8 cellular contexts compared by ENCODE assay signal in genomic region chr22:36481393-36482168, GRCh38. TPM values are rescaled to one million over a fixed set of nuclear protein-coding genes. Genes with fewer than 3 reads are reported as not detected.
DNase-seq lines count a peak whose midpoint lies in the region; ATAC-seq, FAIRE-seq and TF ChIP-seq lines count a peak whose summit lies in the region.

TSS of gene TXN2 (minus strand) at chr22:36481640. CDS start at chr22:36480837, 803 bp downstream.

- H3K9me1 ChIP-seq in IMR-90 (ENCODE audit: insufficient read depth, low read length) (peaks cover 7% of the 10 kb centered on the region), endothelial cell of umbilical vein (replicated peaks; ENCODE audit: control insufficient read depth, extremely low read depth, insufficient read depth, low read length) (no peaks in the 10 kb centered on the region)

- peak; percentile 95 for FAIRE-seq in endothelial cell of umbilical vein (lab: Jason Lieb, UNC)

- H3K27me3 ChIP-seq in IMR-90 (ENCODE audit: control insufficient read depth, insufficient read depth, low read length) (no peaks in the 10 kb centered on the region), endothelial cell of umbilical vein (ENCODE audit: control insufficient read depth in 2 of 2, insufficient read depth in 2 of 2, low read length in 2 of 2) (no peaks in the 10 kb centered on the region), mononuclear cell (ENCODE audit: insufficient read depth, low read length) (no peaks in the 10 kb centered on the region)

- H3K4me1 ChIP-seq in IMR-90 (ENCODE audit: control insufficient read depth, insufficient read depth, low read length): peaks cover 3% of the 10 kb centered on the region
- H3K4me1 ChIP-seq in endothelial cell of umbilical vein (ENCODE audit: control insufficient read depth, extremely low read depth, insufficient read depth, low read length): peaks cover 8% of the 10 kb centered on the region
- peaks cover 15% of the 10 kb centered on the region for H3K4me1 ChIP-seq in mononuclear cell (ENCODE audit: insufficient read depth, low read length)

- H3K4me2 ChIP-seq in IMR-90 (ENCODE audit: low read depth, low read length): peak within 1 kb of the TSS; percentile 96
- H3K4me2 ChIP-seq in endothelial cell of umbilical vein (ENCODE audit: insufficient read depth, low read length): peak within 1 kb of the TSS; percentile 75

- H3K23ac ChIP-seq in IMR-90 (ENCODE audit: low read depth, low read length): peak within 1 kb of the TSS; percentile 98

- dilution Hi-C loops in IMR-90 (cut with HindIII; ENCODE audit: low sequenced_read_pairs, unreplicated experiment): no loop called here
- dilution Hi-C loops in endothelial cell of umbilical vein (cut with MboI; ENCODE audit: extremely low pct_ligation_motif_present, low sequenced_read_pairs): no loop called here

- 0% methylated on average over 15 of the region's 62 CpGs; no CpG with 5 or more reads in 1 of the 2 experiments for WGBS in IMR-90 (ENCODE audit: extremely low coverage in 2 of 2, insufficient read length in 1 of 2), 2 experiments

- H3K27ac ChIP-seq in IMR-90 (ENCODE audit: insufficient read depth, low read length) (peak within 1 kb of the TSS; percentile 90), endothelial cell of umbilical vein (ENCODE audit: insufficient read depth, low read depth, low read length) (peak within 1 kb of the TSS; percentile 89)

- H2BK15ac ChIP-seq in IMR-90 (ENCODE audit: low read depth, low read length): peak within 1 kb of the TSS; percentile 86

- no peaks in the 10 kb centered on the region for H4K20me1 ChIP-seq in IMR-90 (ENCODE audit: insufficient read depth, low read length)
- H4K20me1 ChIP-seq in endothelial cell of umbilical vein (replicated peaks; ENCODE audit: control insufficient read depth, extremely low read depth, insufficient read depth, low read length): no peaks in the 10 kb centered on the region

- H3K9me3 ChIP-seq in IMR-90 (ENCODE audit: control insufficient read depth, insufficient read depth, low read length) (no peaks in the 10 kb centered on the region), endothelial cell of umbilical vein (replicated peaks; ENCODE audit: control insufficient read depth, insufficient read depth, low read length) (no peaks in the 10 kb centered on the region), mononuclear cell (ENCODE audit: low read depth, low read length) (no peaks in the 10 kb centered on the region)

- H2BK5ac ChIP-seq in IMR-90 (ENCODE audit: low read depth, low read length, poor library complexity, severe bottlenecking): peak within 1 kb of the TSS; percentile 95

- H3K36me3 ChIP-seq in IMR-90 (ENCODE audit: control insufficient read depth, insufficient read depth, low read length) (peaks cover 15% of the 10 kb centered on the region), endothelial cell of umbilical vein (ENCODE audit: control insufficient read depth in 2 of 2, extremely low read depth in 1 of 2, insufficient read depth in 2 of 2, low read length in 2 of 2) (peaks cover 0 to 10% of the 10 kb centered on the region in 2 experiments)

- in situ Hi-C loops in IMR-90 (cut with MboI; ENCODE audit: low sequenced_read_pairs): loop anchor here (10.0 kb wide), 1 partner anchor 287 kb away; no protein-coding TSS in a partner anchor

- H3K9ac ChIP-seq in IMR-90 (ENCODE audit: low read depth, low read length): peak within 1 kb of the TSS; percentile 98
- H3K9ac ChIP-seq in endothelial cell of umbilical vein (replicated peaks; ENCODE audit: extremely low read depth, insufficient read depth, low read length): peak within 1 kb of the TSS; percentile 84

- peak within 1 kb of the TSS; percentile 97 for H4K91ac ChIP-seq in IMR-90 (ENCODE audit: insufficient read depth, low read depth, low read length)

- peak; percentile 97 for DNase-seq in D341Med (ENCODE audit: low spot score)
- DNase-seq in IMR-90: peak; percentile 95
- peak; percentile 97 for DNase-seq in OCI-M1 (lab: John Stamatoyannopoulos, UW)
- DNase-seq in activated T-cell treated with anti-CD3 and anti-CD28 coated beads for 24 hours (ENCODE audit: low read depth): peak; percentile 90
- DNase-seq in endothelial cell of umbilical vein (ENCODE audit: low read depth, low spot score): peak; percentile 94
- DNase-seq in stimulated activated CD8-positive, alpha-beta memory T cell treated with anti-CD3 and anti-CD28 coated beads, Interleukin-4, amount 100 ng/mL, for 1 hour (ENCODE audit: low read depth in 2 of 2, low spot score in 1 of 2): peak; percentile 89 to 94

- peaks cover 10% of the 10 kb centered on the region for H3K79me2 ChIP-seq in endothelial cell of umbilical vein (ENCODE audit: control insufficient read depth, insufficient read depth, low read length)

- TF ChIP-seq POLR2A in IMR-90 (IDR thresholded peaks at IDR 0.05; ENCODE audit: low read depth, low read length) (peak; percentile 95), endothelial cell of umbilical vein (IDR thresholded peaks at IDR 0.05; ENCODE audit: low read depth, low read length) (peak; percentile 97)

- H3K79me1 ChIP-seq in IMR-90 (ENCODE audit: low read depth in 1 of 2, low read length in 2 of 2): peaks cover 10 to 38% of the 10 kb centered on the region in 2 experiments

- H3K4ac ChIP-seq in IMR-90 (ENCODE audit: low read depth, low read length): peak within 1 kb of the TSS; percentile 99

- intact Hi-C loops in IMR-90 (cut with micrococcal nuclease): no loop called here
- intact Hi-C loops in endothelial cell of umbilical vein (cut with micrococcal nuclease): loop anchor here (1.0 kb wide), 1 partner anchor 48 kb away; the partner anchor contains the start of gene EIF3D

- peak within 1 kb of the TSS; percentile 95 for H2AK5ac ChIP-seq in IMR-90 (ENCODE audit: low read depth, low read length)

- peak within 1 kb of the TSS; percentile 98 for H2AK9ac ChIP-seq in IMR-90 (replicated peaks; ENCODE audit: low read depth, low read length, poor library complexity)

- H4K5ac ChIP-seq in IMR-90 (ENCODE audit: low read depth, low read length): peak within 1 kb of the TSS; percentile 98

- BruUV-seq in IMR-90 (replicated peaks; lab: Mats Ljungman, UMichigan) (no TSS peak), endothelial cell of umbilical vein (replicated peaks; lab: Mats Ljungman, UMichigan) (no TSS peak)

- peak within 1 kb of the TSS; percentile 89 for H3K18ac ChIP-seq in IMR-90 (ENCODE audit: low read depth, low read length)

- H2AFZ ChIP-seq in IMR-90 (replicated peaks; ENCODE audit: low read length, poor library complexity) (peak within 1 kb of the TSS; percentile 98), endothelial cell of umbilical vein (ENCODE audit: low read depth, low read length) (peak within 1 kb of the TSS; percentile 42)

- peak within 1 kb of the TSS; percentile 100 for H3K14ac ChIP-seq in IMR-90 (replicated peaks; ENCODE audit: low read depth, low read length)

- peak within 1 kb of the TSS; percentile 84 to 100 for H4K8ac ChIP-seq in IMR-90 (ENCODE audit: low read depth in 2 of 2, low read length in 2 of 2)

- peak; percentile 64 for ATAC-seq in GM21526 (IDR thresholded peaks at IDR 0.05; ENCODE audit: low FRiP score, unreplicated experiment)
- ATAC-seq in IMR-90 (ENCODE audit: low read depth): peak; percentile 94

- POLR2A ChIA-PET in IMR-90 (lab: Charles Lee; ENCODE audit: unreplicated experiment) (interaction anchor here (0.6 to 1.4 kb wide), 5 partner anchors 94 to 1299 kb away, joined by 3 to 13 read pairs (median 3); partner anchors contain the start of genes APOL2, APOL4 and MYH9), endothelial cell of umbilical vein (lab: Charles Lee) (interaction anchor here (0.6 to 1.4 kb wide), 9 partner anchors 9 to 348 kb away, joined by 3 to 9 read pairs (median 4); no protein-coding TSS in a partner anchor)

- peak within 1 kb of the TSS; percentile 64 for H3K4me3 ChIP-seq in IMR-90 (ENCODE audit: insufficient read depth, low read depth, low read length)
- peak within 1 kb of the TSS; percentile 53 to 73 (median 67) for H3K4me3 ChIP-seq in endothelial cell of umbilical vein (replicated peaks in 1 of 3; ENCODE audit: insufficient read depth in 1 of 3, low read depth in 1 of 3, low read length in 3 of 3)
- peak within 1 kb of the TSS; percentile 66 for H3K4me3 ChIP-seq in mononuclear cell (ENCODE audit: low read length)

- CTCF ChIA-PET in IMR-90 (lab: Yijun Ruan, JAX) (interaction anchor here (0.6 kb wide), 1 partner anchor 10 kb away, joined by 3 read pairs; no protein-coding TSS in a partner anchor), endothelial cell of umbilical vein (lab: Charles Lee) (interaction anchor here (0.5 to 1.4 kb wide), 5 partner anchors 11 to 1034 kb away, joined by 3 to 10 read pairs (median 3); no protein-coding TSS in a partner anchor)

- 0 out of 2 replicates have a peak, but pooled peaks have one; percentile 9 for TF ChIP-seq RAD21 in IMR-90 (IDR thresholded peaks at IDR 0.05; ENCODE audit: low read length)

- peak within 1 kb of the TSS; percentile 69; the same call in 1 of the 2 replicates for H2BK20ac ChIP-seq in IMR-90 (ENCODE audit: low read depth, low read length)

- peak within 1 kb of the TSS; percentile 93 for H2BK120ac ChIP-seq in IMR-90 (ENCODE audit: low read depth, low read length)

- H3K56ac ChIP-seq in IMR-90 (ENCODE audit: extremely low read depth, insufficient read depth, low read length): peak within 1 kb of the TSS; percentile 89

- TF ChIP-seq CTCF in IMR-90 (conservative IDR thresholded peaks at IDR 0.05; ENCODE audit: low read depth, low read length): no peak
- TF ChIP-seq CTCF in endothelial cell of umbilical vein (IDR thresholded peaks at IDR 0.05; ENCODE audit: extremely low read depth in 1 of 2, insufficient read depth in 1 of 2, low read depth in 1 of 2, low read length in 2 of 2): no peak

TF ChIP-seq in IMR-90, 13 proteins besides CTCF, POLR2A, EP300 and RAD21 (continues in another document):
- peak; percentile 90 for TF ChIP-seq MAZ (IDR thresholded peaks at IDR 0.05; ENCODE audit: borderline replicate concordance, low read depth, low read length)
- no peak for TF ChIP-seq RCOR1 (IDR thresholded peaks at IDR 0.05; ENCODE audit: insufficient replicate concordance, low read length)

TF ChIP-seq in endothelial cell of umbilical vein, 7 proteins besides CTCF, POLR2A, EP300 and RAD21 (continues in another document):
- peak; percentile 91 for TF ChIP-seq POLR2AphosphoS5 (IDR thresholded peaks at IDR 0.05; ENCODE audit: insufficient read depth, low read depth, low read length)

RNA-seq across cellular contexts. Expression of gene TXN2, which starts in this region (rescaled TPM):
- total RNA-seq in IMR-90 (2012; rRNA removed) (49.6 and 51.7 TPM in 2 replicates), endothelial cell of umbilical vein (74.3 and 75.9 TPM in 2 replicates), mononuclear cell (10.9 TPM)
- polyA plus RNA-seq in IMR-90 (2012; rRNA removed) (166 and 175 TPM in 2 replicates), endothelial cell of umbilical vein (170 and 183 TPM in 2 replicates)
- 175 and 176 TPM in 2 replicates for polyA plus RNA-seq in IMR-90 (2012; cell fraction: cytosol; rRNA removed)
- polyA plus RNA-seq in IMR-90 (2012; cell fraction: nucleus; rRNA removed; ENCODE audit: low replicate concordance): 99.2 and 111 TPM in 2 replicates
- 181 and 197 TPM in 2 replicates for polyA plus RNA-seq in endothelial cell of umbilical vein (2011; cell fraction: cytosol; rRNA removed)
- 82.5 and 86.4 TPM in 2 replicates for polyA plus RNA-seq in endothelial cell of umbilical vein (2011; cell fraction: nucleus; rRNA removed)
- polyA plus RNA-seq in endothelial cell of umbilical vein (2012): 79.8 and 82.4 TPM in 2 replicates
- polyA minus RNA-seq in endothelial cell of umbilical vein: 110 and 124 TPM in 2 replicates
- polyA minus RNA-seq in endothelial cell of umbilical vein (2011; cell fraction: cytosol; rRNA and poly(A)+ RNA removed): 37.8 TPM
- 11.5 and 12.4 TPM in 2 replicates for polyA minus RNA-seq in endothelial cell of umbilical vein (2011; cell fraction: nucleus; rRNA and poly(A)+ RNA removed)

Comparison
In these comparisons a context has a peak if more than half of its experiments do, and no peak if none do; other contexts are left out.
1. Peak in every context shown above with its lines: DNase-seq, ATAC-seq, H3K4me3 ChIP-seq and H3K27ac ChIP-seq.